ENCODE assay signal across 10 cellular contexts in the genomic region with DNA sequence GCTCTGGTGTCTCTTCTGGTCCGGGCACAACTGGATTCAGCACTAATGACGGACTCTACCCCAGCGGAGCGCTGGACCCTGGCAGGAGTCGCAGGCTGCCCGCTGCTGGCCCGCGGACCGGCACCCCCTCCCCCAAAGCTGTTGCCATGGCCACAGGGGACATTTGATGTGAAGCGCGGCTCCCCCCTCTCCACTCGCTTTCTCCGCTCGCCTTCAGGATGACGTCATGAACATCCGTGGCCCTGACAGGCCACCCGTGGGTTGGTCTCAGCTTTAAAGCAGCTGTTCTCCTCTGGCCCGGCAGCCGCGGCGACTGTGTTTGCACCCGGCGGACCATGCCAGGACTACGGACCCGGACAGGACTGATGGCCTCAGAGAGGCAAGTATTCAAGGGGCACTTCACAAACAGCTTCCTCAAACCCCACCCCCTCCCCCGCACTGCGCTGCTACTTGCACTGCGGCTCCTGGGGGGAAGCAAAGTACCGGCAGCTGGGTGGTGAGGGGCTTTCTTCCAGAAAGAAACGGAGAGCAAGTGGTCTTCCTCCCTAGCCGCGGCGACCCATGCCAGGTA. TPM values are rescaled to one million over a fixed set of nuclear protein-coding genes. Genes with fewer than 3 reads are reported as not detected.
DNase-seq lines count a peak whose midpoint lies in the region; ATAC-seq and TF ChIP-seq lines count a peak whose summit lies in the region.
"Had no signal": no experiment of that assay in that cellular context is flagged by ENCODE, and none has a peak within 500 bp of the region (broad histone marks: within the 10 kb centered on the region; RNA-seq: fewer than 3 reads in every experiment).

No MANE protein-coding gene starts in this region.

- no peaks in the 10 kb centered on the region for H3K9me3 Mint-ChIP-seq in neural crest cell
- no peaks in the 10 kb centered on the region for H3K9me3 Mint-ChIP-seq in activated T-helper 2 cell treated with anti-CD3 and anti-CD28 coated beads, Interferon-gamma antibody, Interleukin-2, Interleukin-4, amounts not matched to agents 10 μg/mL and 5 μg/mL and 100 μg/mL, durations not matched to agents 14 hours and 24 hours and 36 hours

- peaks cover 94% of the 10 kb centered on the region for H3K27me3 Mint-ChIP-seq in neural crest cell (ENCODE audit: low read depth)
- H3K27me3 Mint-ChIP-seq in activated T-helper 2 cell treated with anti-CD3 and anti-CD28 coated beads, Interferon-gamma antibody, Interleukin-2, Interleukin-4, amounts not matched to agents 10 μg/mL and 5 μg/mL and 100 μg/mL, durations not matched to agents 14 hours and 24 hours and 36 hours (ENCODE audit: low read depth) = peaks cover 66% of the 10 kb centered on the region

- POLR2A ChIA-PET in HEK293T (lab: Yijun Ruan, JAX) = interaction anchor here (2.0 kb wide), 1 partner anchor 137 kb away, joined by 6 read pairs; a partner anchor contains a TSS

- intact Hi-C loops in activated T-helper 2 cell treated with anti-CD3 and anti-CD28 coated beads, Interferon-gamma antibody, Interleukin-2, Interleukin-4, amounts not matched to agents 10 μg/mL and 5 μg/mL and 100 μg/mL, durations not matched to agents 14 hours and 24 hours and 36 hours (cut with micrococcal nuclease) = no loop called here

- DNase-seq in DMS53 treated with DMSO at 0.1 percent for 48 hours (lab: John Stamatoyannopoulos, UW; ENCODE audit: unreplicated experiment) (peak; percentile 29), NCI-H146 treated with DMSO at 0.1 percent for 48 hours (lab: John Stamatoyannopoulos, UW; ENCODE audit: unreplicated experiment) (peak; percentile 75), neural crest cell (ENCODE audit: low read depth, low spot score) (no peak), HEK293T (ENCODE audit: extremely low spot score) (no peak), NCI-H1694 treated with DMSO at 0.1 percent for 48 hours (lab: John Stamatoyannopoulos, UW) (no peak)
- no peak for DNase-seq in activated T-helper 2 cell treated with anti-CD3 and anti-CD28 coated beads, Interferon-gamma antibody, Interleukin-2, Interleukin-4, amounts not matched to agents 10 μg/mL and 5 μg/mL and 100 μg/mL, durations not matched to agents 14 hours and 24 hours and 36 hours (ENCODE audit: low spot score)
- DNase-seq: activated CD4-positive, alpha-beta T cell treated with anti-CD3 and anti-CD28 coated beads, Interleukin-2, amount 50 U/mL, for 4 hours had no signal

- peaks cover 45% of the 10 kb centered on the region for H3K4me1 Mint-ChIP-seq in neural crest cell
- peaks cover 7% of the 10 kb centered on the region for H3K4me1 Mint-ChIP-seq in activated T-helper 2 cell treated with anti-CD3 and anti-CD28 coated beads, Interferon-gamma antibody, Interleukin-2, Interleukin-4, amounts not matched to agents 10 μg/mL and 5 μg/mL and 100 μg/mL, durations not matched to agents 14 hours and 24 hours and 36 hours (ENCODE audit: low read depth)

- TF ChIP-seq CTCF in neural crest cell (conservative IDR thresholded peaks at IDR 0.05) = no peak

- CTCF ChIA-PET in HEK293T (lab: Yijun Ruan, JAX) = no interaction called here

- H3K27ac Mint-ChIP-seq in neural crest cell (ENCODE audit: unreplicated experiment) = no peak overlapping the region
- H3K27ac Mint-ChIP-seq in activated T-helper 2 cell treated with anti-CD3 and anti-CD28 coated beads, Interferon-gamma antibody, Interleukin-2, Interleukin-4, amounts not matched to agents 10 μg/mL and 5 μg/mL and 100 μg/mL, durations not matched to agents 14 hours and 24 hours and 36 hours = no peak overlapping the region

- H3K27ac ChIP-seq in cingulate gyrus (ENCODE audit: low read depth, low read length) = peak overlapping the region; percentile 14

- no peak for ATAC-seq in GM21737 (IDR thresholded peaks at IDR 0.05; ENCODE audit: unreplicated experiment)
- ATAC-seq: Right ventricle myocardium inferior had no signal

- peak overlapping the region; percentile 78 for H3K4me3 Mint-ChIP-seq in neural crest cell
- no peak overlapping the region for H3K4me3 Mint-ChIP-seq in activated T-helper 2 cell treated with anti-CD3 and anti-CD28 coated beads, Interferon-gamma antibody, Interleukin-2, Interleukin-4, amounts not matched to agents 10 μg/mL and 5 μg/mL and 100 μg/mL, durations not matched to agents 14 hours and 24 hours and 36 hours (ENCODE audit: low read depth)

- no peaks in the 10 kb centered on the region for H3K36me3 Mint-ChIP-seq in neural crest cell (ENCODE audit: low read depth)
- no peaks in the 10 kb centered on the region for H3K36me3 Mint-ChIP-seq in activated T-helper 2 cell treated with anti-CD3 and anti-CD28 coated beads, Interferon-gamma antibody, Interleukin-2, Interleukin-4, amounts not matched to agents 10 μg/mL and 5 μg/mL and 100 μg/mL, durations not matched to agents 14 hours and 24 hours and 36 hours (ENCODE audit: low read depth)

TF ChIP-seq in HEK293T, 16 proteins besides CTCF, POLR2A, EP300 and RAD21:
- no peak for TF ChIP-seq BHLHE40 (IDR thresholded peaks at IDR 0.05; ENCODE audit: borderline replicate concordance)
- TF ChIP-seq FOXK2 (IDR thresholded peaks at IDR 0.05) = no peak
- no peak for TF ChIP-seq TARDBP (IDR thresholded peaks at IDR 0.05)
- no peak for TF ChIP-seq ELF4 (IDR thresholded peaks at IDR 0.05)
- no peak for TF ChIP-seq CTBP1 (IDR thresholded peaks at IDR 0.05; ENCODE audit: borderline replicate concordance)
- TF ChIP-seq LEF1 (IDR thresholded peaks at IDR 0.05; ENCODE audit: borderline replicate concordance) = no peak
- TF ChIP-seq NFRKB (IDR thresholded peaks at IDR 0.05) = no peak
- TF ChIP-seq, protein P1, sequence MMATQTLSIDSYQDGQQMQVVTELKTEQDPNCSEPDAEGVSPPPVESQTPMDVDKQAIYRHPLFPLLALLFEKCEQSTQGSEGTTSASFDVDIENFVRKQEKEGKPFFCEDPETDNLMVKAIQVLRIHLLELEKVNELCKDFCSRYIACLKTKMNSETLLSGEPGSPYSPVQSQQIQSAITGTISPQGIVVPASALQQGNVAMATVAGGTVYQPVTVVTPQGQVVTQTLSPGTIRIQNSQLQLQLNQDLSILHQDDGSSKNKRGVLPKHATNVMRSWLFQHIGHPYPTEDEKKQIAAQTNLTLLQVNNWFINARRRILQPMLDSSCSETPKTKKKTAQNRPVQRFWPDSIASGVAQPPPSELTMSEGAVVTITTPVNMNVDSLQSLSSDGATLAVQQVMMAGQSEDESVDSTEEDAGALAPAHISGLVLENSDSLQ (IDR thresholded peaks at IDR 0.05) = no peak
- no peak for TF ChIP-seq FOXA1 (IDR thresholded peaks at IDR 0.05)

RNA-seq across cellular contexts. Expression of a gene that starts 16.7 kb away (rescaled TPM):
- 45.7 and 47.9 TPM in 2 replicates for total RNA-seq in neural crest cell
- 52.9 and 54.3 TPM in 2 replicates for total RNA-seq in activated T-helper 2 cell treated with anti-CD3 and anti-CD28 coated beads, Interferon-gamma antibody, Interleukin-2, Interleukin-4, amounts not matched to agents 10 μg/mL and 5 μg/mL and 100 μg/mL, durations not matched to agents 14 hours and 24 hours and 36 hours

RNA-seq across cellular contexts. Expression of a gene that starts 34.4 kb away (rescaled TPM):
- total RNA-seq in neural crest cell = 1.1 and 1.5 TPM in 2 replicates
- 36.3 and 38.0 TPM in 2 replicates for total RNA-seq in activated T-helper 2 cell treated with anti-CD3 and anti-CD28 coated beads, Interferon-gamma antibody, Interleukin-2, Interleukin-4, amounts not matched to agents 10 μg/mL and 5 μg/mL and 100 μg/mL, durations not matched to agents 14 hours and 24 hours and 36 hours

RNA-seq across cellular contexts. Expression of a gene that starts 58.0 kb away (rescaled TPM):
- total RNA-seq in neural crest cell = 14.0 and 16.1 TPM in 2 replicates
- 1.5 and 2.6 TPM in 2 replicates for total RNA-seq in activated T-helper 2 cell treated with anti-CD3 and anti-CD28 coated beads, Interferon-gamma antibody, Interleukin-2, Interleukin-4, amounts not matched to agents 10 μg/mL and 5 μg/mL and 100 μg/mL, durations not matched to agents 14 hours and 24 hours and 36 hours

Comparison
In these comparisons a context has a peak if more than half of its experiments do, and no peak if none do; other contexts are left out.
1. DNase-seq: peak in DMS53 treated with DMSO at 0.1 percent for 48 hours (single experiment) and NCI-H146 treated with DMSO at 0.1 percent for 48 hours (single experiment); none in neural crest cell (single experiment), activated T-helper 2 cell treated with anti-CD3 and anti-CD28 coated beads, Interferon-gamma antibody, Interleukin-2, Interleukin-4, amounts not matched to agents 10 μg/mL and 5 μg/mL and 100 μg/mL, durations not matched to agents 14 hours and 24 hours and 36 hours (single experiment), HEK293T (single experiment) and NCI-H1694 treated with DMSO at 0.1 percent for 48 hours (single experiment).
2. RNA of a gene that starts 34.4 kb away (total RNA-seq): 36.3 to 38.0 TPM in activated T-helper 2 cell treated with anti-CD3 and anti-CD28 coated beads, Interferon-gamma antibody, Interleukin-2, Interleukin-4, amounts not matched to agents 10 μg/mL and 5 μg/mL and 100 μg/mL, durations not matched to agents 14 hours and 24 hours and 36 hours; 1.1 to 1.5 TPM in neural crest cell; every median in the first group is over 10 times any median in the second.